Comparison of ENCODE assay signal across 19 cellular contexts in genomic region chr19:14155371-14155770, GRCh38. TPM values are rescaled to one million over a fixed set of nuclear protein-coding genes. Genes with fewer than 3 reads are reported as not detected.
DNase-seq lines count a peak whose midpoint lies in the region; ATAC-seq, FAIRE-seq and TF ChIP-seq lines count a peak whose summit lies in the region.
"Had no signal": no experiment of that assay in that cellular context is flagged by ENCODE, and none has a peak within 500 bp of the region (broad histone marks: within the 10 kb centered on the region; RNA-seq: fewer than 3 reads in every experiment).

No MANE protein-coding gene starts in this region.

- WGBS in H1 (ENCODE audit: extremely low coverage in 1 of 2, insufficient coverage in 1 of 2, insufficient read length in 1 of 2, insufficient replicate concordance in 2 of 2, low coverage in 1 of 2, low lambda C conversion rate in 2 of 2, missing lambda C conversion rate in 1 of 2), 2 experiments, result 95% methylated on average over 14 of the region's 17 CpGs; no CpG with 5 or more reads in 1 of the 2 experiments

- peaks cover 0 to 3% (median under 1%) of the 10 kb centered on the region in 4 experiments; a peak in 4 of 7 replicates for H3K4me1 ChIP-seq in H1 (replicated peaks in 1 of 4; ENCODE audit: control insufficient read depth in 3 of 4, insufficient read depth in 4 of 4, low read length in 3 of 4)
- H3K4me1 ChIP-seq in neural progenitor cell, result no peaks in the 10 kb centered on the region

- ATAC-seq in HG03108 (IDR thresholded peaks at IDR 0.05; ENCODE audit: unreplicated experiment) (no peak), HG03025 (IDR thresholded peaks at IDR 0.05; ENCODE audit: low FRiP score, unreplicated experiment) (no peak)
- no peak for ATAC-seq in effector memory CD8-positive, alpha-beta T cell (replicated peaks)
- ATAC-seq: HCT116 had no signal

- no peak overlapping the region for H2BK5ac ChIP-seq in H1 (ENCODE audit: low read depth, low read length)

- H3K9ac ChIP-seq in H1 (replicated peaks in 1 of 4; ENCODE audit: extremely low read depth in 1 of 4, low read depth in 3 of 4, low read length in 3 of 4) (no peak overlapping the region), neural progenitor cell (no peak overlapping the region)

- no peaks in the 10 kb centered on the region for H3K9me3 ChIP-seq in H1 (ENCODE audit: insufficient read depth in 2 of 2, low read depth in 1 of 2, low read length in 1 of 2)
- no peaks in the 10 kb centered on the region for H3K9me3 ChIP-seq in neural progenitor cell (ENCODE audit: low read depth)

- H3K4me1 Mint-ChIP-seq in activated T-helper 1 cell treated with anti-CD3 and anti-CD28 coated beads, Interleukin-12 subunit alpha, Interleukin-12 subunit beta, Interleukin-2, Interleukin-4 antibody, amounts not matched to agents 30 ng/mL and 10 ng/mL and 1 ng/mL, durations not matched to agents 14 hours and 24 hours and 36 hours (ENCODE audit: low read depth), result no peaks in the 10 kb centered on the region
- no peaks in the 10 kb centered on the region for H3K4me1 Mint-ChIP-seq in neural progenitor cell
- H3K4me1 Mint-ChIP-seq in effector memory CD8-positive, alpha-beta T cell (ENCODE audit: low read depth in 2 of 2), result peaks cover 0 to 2% of the 10 kb centered on the region in 2 donors

- no peaks in the 10 kb centered on the region for H3K9me3 Mint-ChIP-seq in activated T-helper 1 cell treated with anti-CD3 and anti-CD28 coated beads, Interleukin-12 subunit alpha, Interleukin-12 subunit beta, Interleukin-2, Interleukin-4 antibody, amounts not matched to agents 30 ng/mL and 10 ng/mL and 1 ng/mL, durations not matched to agents 14 hours and 24 hours and 36 hours
- no peaks in the 10 kb centered on the region for H3K9me3 Mint-ChIP-seq in neural progenitor cell
- H3K9me3 Mint-ChIP-seq in effector memory CD8-positive, alpha-beta T cell, result no peaks in the 10 kb centered on the region
- H3K9me3 Mint-ChIP-seq: CD4-positive, alpha-beta memory T cell; H9 had no signal

- CTCF ChIA-PET in H1 (lab: Charles Lee; ENCODE audit: partially characterized antibody), result interaction anchor here (0.6 kb wide), 1 partner anchor 200 kb away, joined by 3 read pairs; no protein-coding TSS in a partner anchor

- TF ChIP-seq CTCF in H1 (IDR thresholded peaks at IDR 0.05; ENCODE audit: control extremely low read depth in 1 of 3, insufficient read depth in 1 of 3, low read depth in 1 of 3, low read length in 3 of 3), result no peak
- TF ChIP-seq CTCF in neural progenitor cell (IDR thresholded peaks at IDR 0.05), result no peak

- H2BK12ac ChIP-seq in H1 (ENCODE audit: low read depth, low read length), result no peak overlapping the region

- H4K5ac ChIP-seq in H1 (ENCODE audit: insufficient read length, low read depth, low read length), result no peak overlapping the region

- H3K36me3 Mint-ChIP-seq in activated T-helper 1 cell treated with anti-CD3 and anti-CD28 coated beads, Interleukin-12 subunit alpha, Interleukin-12 subunit beta, Interleukin-2, Interleukin-4 antibody, amounts not matched to agents 30 ng/mL and 10 ng/mL and 1 ng/mL, durations not matched to agents 14 hours and 24 hours and 36 hours (ENCODE audit: low read depth), result peaks cover 8% of the 10 kb centered on the region
- H3K36me3 Mint-ChIP-seq in neural progenitor cell, result peaks cover 19% of the 10 kb centered on the region
- peaks cover 6% of the 10 kb centered on the region for H3K36me3 Mint-ChIP-seq in effector memory CD8-positive, alpha-beta T cell (ENCODE audit: insufficient read depth)

- H3K27me3 Mint-ChIP-seq in activated T-helper 1 cell treated with anti-CD3 and anti-CD28 coated beads, Interleukin-12 subunit alpha, Interleukin-12 subunit beta, Interleukin-2, Interleukin-4 antibody, amounts not matched to agents 30 ng/mL and 10 ng/mL and 1 ng/mL, durations not matched to agents 14 hours and 24 hours and 36 hours (ENCODE audit: insufficient read depth), result no peaks in the 10 kb centered on the region
- H3K27me3 Mint-ChIP-seq in neural progenitor cell (ENCODE audit: insufficient read depth, low read depth), result peaks cover 6% of the 10 kb centered on the region
- H3K27me3 Mint-ChIP-seq in effector memory CD8-positive, alpha-beta T cell, result no peaks in the 10 kb centered on the region
- H3K27me3 Mint-ChIP-seq: CD4-positive, alpha-beta memory T cell had no signal

- no peak overlapping the region for H3K4ac ChIP-seq in H1 (replicated peaks; ENCODE audit: insufficient read length, low read depth, low read length)

- no peak overlapping the region for H2BK15ac ChIP-seq in H1 (ENCODE audit: low read length)

- no peak overlapping the region for H3K18ac ChIP-seq in H1 (ENCODE audit: extremely low read depth, low read length)

- H3K23me2 ChIP-seq in H1 (ENCODE audit: low read depth, low read length), result no peaks in the 10 kb centered on the region

- H3K79me1 ChIP-seq in H1 (ENCODE audit: low read depth, low read length), result peaks cover 2% of the 10 kb centered on the region

- H3K4me3 ChIP-seq in H7 (ENCODE audit: insufficient read depth, low read depth, low read length), result no peak overlapping the region
- H3K4me3 ChIP-seq in H1 (ENCODE audit: extremely low read depth in 1 of 4, insufficient read depth in 2 of 4, low read depth in 3 of 4, low read length in 4 of 4), result no peak overlapping the region
- no peak overlapping the region for H3K4me3 ChIP-seq in neural progenitor cell

- H4K91ac ChIP-seq in H1 (replicated peaks; ENCODE audit: insufficient read length, low read length), result no peak overlapping the region

- H3F3A ChIP-seq in neural progenitor cell (ENCODE audit: low read depth), result peaks cover 3% of the 10 kb centered on the region

- H3K4me2 ChIP-seq in H1 (ENCODE audit: insufficient read depth in 1 of 2, low read depth in 2 of 2, low read length in 2 of 2) (no peak overlapping the region), neural progenitor cell (no peak overlapping the region)

- FAIRE-seq in H1 (lab: Jason Lieb, UNC), result no peak
- FAIRE-seq: GM12892 had no signal

- H3K27ac Mint-ChIP-seq in activated T-helper 1 cell treated with anti-CD3 and anti-CD28 coated beads, Interleukin-12 subunit alpha, Interleukin-12 subunit beta, Interleukin-2, Interleukin-4 antibody, amounts not matched to agents 30 ng/mL and 10 ng/mL and 1 ng/mL, durations not matched to agents 14 hours and 24 hours and 36 hours, result peak overlapping the region; percentile 31
- no peak overlapping the region for H3K27ac Mint-ChIP-seq in neural progenitor cell
- no peak overlapping the region for H3K27ac Mint-ChIP-seq in effector memory CD8-positive, alpha-beta T cell

- no peak for TF ChIP-seq POLR2A in H1 (IDR thresholded peaks at IDR 0.05; ENCODE audit: control extremely low read depth in 1 of 2, low read depth in 2 of 2, low read length in 2 of 2)

- no peak overlapping the region for H3K14ac ChIP-seq in H1 (ENCODE audit: insufficient read length)

- no peak overlapping the region for H3K4me3 Mint-ChIP-seq in activated T-helper 1 cell treated with anti-CD3 and anti-CD28 coated beads, Interleukin-12 subunit alpha, Interleukin-12 subunit beta, Interleukin-2, Interleukin-4 antibody, amounts not matched to agents 30 ng/mL and 10 ng/mL and 1 ng/mL, durations not matched to agents 14 hours and 24 hours and 36 hours
- peak overlapping the region; percentile 21 for H3K4me3 Mint-ChIP-seq in neural progenitor cell
- H3K4me3 Mint-ChIP-seq in effector memory CD8-positive, alpha-beta T cell, result no peak overlapping the region
- H3K4me3 Mint-ChIP-seq: CD4-positive, alpha-beta memory T cell; H9 had no signal

- no peak for TF ChIP-seq RAD21 in H1 (IDR thresholded peaks at IDR 0.05 in 1 of 2, conservative IDR thresholded peaks at IDR 0.05 in 1 of 2; ENCODE audit: low read depth in 2 of 2, low read length in 2 of 2)

- H3K27me3 ChIP-seq in H7 (ENCODE audit: control insufficient read depth, insufficient read depth, low read length) (no peaks in the 10 kb centered on the region), H1 (replicated peaks in 1 of 4; ENCODE audit: control insufficient read depth in 3 of 4, extremely low read depth in 1 of 4, insufficient read depth in 3 of 4, low read length in 3 of 4) (no peaks in the 10 kb centered on the region), neural progenitor cell (no peaks in the 10 kb centered on the region)

- H4K8ac ChIP-seq in H1 (ENCODE audit: extremely low read depth, insufficient read depth, low read length), result peak overlapping the region; percentile 57; the same call in 1 of the 2 replicates

- no peak overlapping the region for H2BK20ac ChIP-seq in H1 (ENCODE audit: low read length)

- no peak overlapping the region for H3K56ac ChIP-seq in H1 (replicated peaks; ENCODE audit: insufficient read length, low read depth, low read length)

- H2AFZ ChIP-seq in H1 (ENCODE audit: low read length), result no peak overlapping the region
- H2AFZ ChIP-seq in neural progenitor cell (replicated peaks), result no peak overlapping the region

- H2BK120ac ChIP-seq in H1 (replicated peaks; ENCODE audit: low read depth, low read length), result no peak overlapping the region

- H3K79me2 ChIP-seq in H1 (ENCODE audit: control insufficient read depth in 1 of 2, insufficient read depth in 2 of 2, low read length in 2 of 2), result no peaks in the 10 kb centered on the region
- no peaks in the 10 kb centered on the region for H3K79me2 ChIP-seq in neural progenitor cell (ENCODE audit: low read depth)

- H3K27ac ChIP-seq in H1 (ENCODE audit: low read depth, low read length) (no peak overlapping the region), neural progenitor cell (no peak overlapping the region)

- POLR2A ChIA-PET in H1 (lab: Charles Lee; ENCODE audit: partially characterized antibody), result interaction anchor here (1.2 kb wide), 1 partner anchor 10 kb away, joined by 3 read pairs; no protein-coding TSS in a partner anchor

- DNase-seq in H7 (peak; percentile 54), H1 (ENCODE audit: low read depth in 1 of 2, low spot score in 2 of 2) (no peak), neural progenitor cell (ENCODE audit: low spot score) (no peak), NCI-H446 treated with DMSO at 0.1 percent for 48 hours (lab: John Stamatoyannopoulos, UW) (no peak)
- DNase-seq in activated T-helper 1 cell treated with anti-CD3 and anti-CD28 coated beads, Interleukin-12 subunit alpha, Interleukin-12 subunit beta, Interleukin-2, Interleukin-4 antibody, amounts not matched to agents 30 ng/mL and 10 ng/mL and 1 ng/mL, durations not matched to agents 14 hours and 24 hours and 36 hours (ENCODE audit: low spot score), result no peak
- no peak for DNase-seq in effector memory CD8-positive, alpha-beta T cell
- DNase-seq: C1 segment of cervical spinal cord; Calu3; CD4-positive, alpha-beta memory T cell; COR-L47; DMS53; DMS79 treated with DMSO at 0.1 percent for 48 hours; GF-D8; GOT3; H9 had no signal

- H4K20me1 ChIP-seq in H1 (replicated peaks in 1 of 2; ENCODE audit: control insufficient read depth in 1 of 2, insufficient read depth in 2 of 2, low read length in 2 of 2), result peaks cover 10 to 23% of the 10 kb centered on the region in 2 experiments
- peaks cover 13% of the 10 kb centered on the region for H4K20me1 ChIP-seq in neural progenitor cell (ENCODE audit: low read depth)

- TF ChIP-seq EP300 in H1 (IDR thresholded peaks at IDR 0.05; ENCODE audit: borderline replicate concordance in 1 of 2, low read depth in 2 of 2, low read length in 2 of 2), result no peak

- intact Hi-C loops in activated T-helper 1 cell treated with anti-CD3 and anti-CD28 coated beads, Interleukin-12 subunit alpha, Interleukin-12 subunit beta, Interleukin-2, Interleukin-4 antibody, amounts not matched to agents 30 ng/mL and 10 ng/mL and 1 ng/mL, durations not matched to agents 14 hours and 24 hours and 36 hours (cut with micrococcal nuclease), result no loop called here

- H3K23ac ChIP-seq in H1 (ENCODE audit: insufficient read length), result no peak overlapping the region

- H3K36me3 ChIP-seq in H7 (replicated peaks; ENCODE audit: control insufficient read depth, insufficient read depth, low read length) (peaks cover 51% of the 10 kb centered on the region), H1 (ENCODE audit: control insufficient read depth in 2 of 4, insufficient read depth in 4 of 4, low read length in 3 of 4) (peaks cover 28 to 74% (median 65%) of the 10 kb centered on the region in 4 experiments), neural progenitor cell (no peaks in the 10 kb centered on the region)

- H2AK5ac ChIP-seq in H1 (ENCODE audit: low read depth, low read length), result no peak overlapping the region

RNA-seq across cellular contexts. Expression of gene ASF1B, which starts 19.0 kb away (rescaled TPM):
- 70.8 and 76.2 TPM in 2 replicates for total RNA-seq in H7 (2014; rRNA removed; shearing (Covaris generic))
- total RNA-seq in activated T-helper 1 cell treated with anti-CD3 and anti-CD28 coated beads, Interleukin-12 subunit alpha, Interleukin-12 subunit beta, Interleukin-2, Interleukin-4 antibody, amounts not matched to agents 30 ng/mL and 10 ng/mL and 1 ng/mL, durations not matched to agents 14 hours and 24 hours and 36 hours, result 76.3 and 77.4 TPM in 2 replicates
- total RNA-seq in H1 (2021; fragmentation: NEBNext Ultra II Directional; extraction: Animal tissue kit (Norgen Biotek cat#: 25700)), result 32.1 and 32.6 TPM in 2 replicates
- 59.2 and 65.6 TPM in 2 replicates for polyA plus RNA-seq in H1 (2011; rRNA removed)
- 45.0 TPM for polyA plus RNA-seq in H1 (2011; cell fraction: cytosol; rRNA removed)
- 33.6 TPM for polyA plus RNA-seq in H1 (2011; cell fraction: nucleus; rRNA removed)
- 33.3 to 48.9 TPM (median 45.3 TPM) in 4 replicates for polyA plus RNA-seq in H1 (2012, experiment 1 of 2)
- polyA plus RNA-seq in H1 (2012, experiment 2 of 2), result 45.9 TPM
- 29.3 TPM for polyA plus RNA-seq in H1 (2013, experiment 1 of 2)
- 29.3 TPM for polyA plus RNA-seq in H1 (2013, experiment 2 of 2)
- polyA minus RNA-seq in H1 (2011; rRNA and poly(A)+ RNA removed), result 23.3 and 32.6 TPM in 2 replicates
- 35.4 TPM for polyA minus RNA-seq in H1 (2011; cell fraction: cytosol; rRNA and poly(A)+ RNA removed)
- 25.0 TPM for polyA minus RNA-seq in H1 (2011; cell fraction: nucleus; rRNA and poly(A)+ RNA removed)
- total RNA-seq in neural progenitor cell (ENCODE audit: low replicate concordance), result 16.4 and 38.8 TPM in 2 replicates

RNA-seq across cellular contexts. Expression of gene PRKACA, which starts 37.8 kb away (rescaled TPM):
- total RNA-seq in H7 (2014; rRNA removed; shearing (Covaris generic)), result 31.0 and 31.7 TPM in 2 replicates
- 58.6 and 63.7 TPM in 2 replicates for total RNA-seq in activated T-helper 1 cell treated with anti-CD3 and anti-CD28 coated beads, Interleukin-12 subunit alpha, Interleukin-12 subunit beta, Interleukin-2, Interleukin-4 antibody, amounts not matched to agents 30 ng/mL and 10 ng/mL and 1 ng/mL, durations not matched to agents 14 hours and 24 hours and 36 hours
- total RNA-seq in H1 (2021; fragmentation: NEBNext Ultra II Directional; extraction: Animal tissue kit (Norgen Biotek cat#: 25700)), result 48.2 and 52.8 TPM in 2 replicates
- polyA plus RNA-seq in H1 (2011; rRNA removed), result 14.2 and 22.4 TPM in 2 replicates
- polyA plus RNA-seq in H1 (2011; cell fraction: cytosol; rRNA removed), result 17.2 TPM
- 22.5 TPM for polyA plus RNA-seq in H1 (2011; cell fraction: nucleus; rRNA removed)
- polyA plus RNA-seq in H1 (2012, experiment 1 of 2), result 39.6 to 48.7 TPM (median 46.6 TPM) in 4 replicates
- polyA plus RNA-seq in H1 (2012, experiment 2 of 2), result 44.8 TPM
- polyA plus RNA-seq in H1 (2013, experiment 1 of 2), result 37.2 TPM
- polyA plus RNA-seq in H1 (2013, experiment 2 of 2), result 37.9 TPM
- polyA minus RNA-seq in H1 (2011; rRNA and poly(A)+ RNA removed), result 15.4 and 30.5 TPM in 2 replicates
- polyA minus RNA-seq in H1 (2011; cell fraction: cytosol; rRNA and poly(A)+ RNA removed), result 10.6 TPM
- polyA minus RNA-seq in H1 (2011; cell fraction: nucleus; rRNA and poly(A)+ RNA removed), result 12.3 TPM
- total RNA-seq in neural progenitor cell (ENCODE audit: low replicate concordance), result 22.2 and 31.8 TPM in 2 replicates

RNA-seq across cellular contexts. Expression of gene ADGRL1, which starts 50.6 kb away (rescaled TPM):
- total RNA-seq in H7 (2014; rRNA removed; shearing (Covaris generic)), result 60.7 and 74.4 TPM in 2 replicates
- total RNA-seq in activated T-helper 1 cell treated with anti-CD3 and anti-CD28 coated beads, Interleukin-12 subunit alpha, Interleukin-12 subunit beta, Interleukin-2, Interleukin-4 antibody, amounts not matched to agents 30 ng/mL and 10 ng/mL and 1 ng/mL, durations not matched to agents 14 hours and 24 hours and 36 hours, result 11.6 and 12.4 TPM in 2 replicates
- 112 and 119 TPM in 2 replicates for total RNA-seq in H1 (2021; fragmentation: NEBNext Ultra II Directional; extraction: Animal tissue kit (Norgen Biotek cat#: 25700))
- polyA plus RNA-seq in H1 (2011; rRNA removed), result 95.6 and 158 TPM in 2 replicates
- 70.7 TPM for polyA plus RNA-seq in H1 (2011; cell fraction: cytosol; rRNA removed)
- polyA plus RNA-seq in H1 (2011; cell fraction: nucleus; rRNA removed), result 342 TPM
- polyA plus RNA-seq in H1 (2012, experiment 1 of 2), result 42.7 to 97.4 TPM (median 91.9 TPM) in 4 replicates
- polyA plus RNA-seq in H1 (2012, experiment 2 of 2), result 55.8 TPM
- polyA plus RNA-seq in H1 (2013, experiment 1 of 2), result 81.7 TPM
- 76.2 TPM for polyA plus RNA-seq in H1 (2013, experiment 2 of 2)
- 102 and 137 TPM in 2 replicates for polyA minus RNA-seq in H1 (2011; rRNA and poly(A)+ RNA removed)
- 97.0 TPM for polyA minus RNA-seq in H1 (2011; cell fraction: cytosol; rRNA and poly(A)+ RNA removed)
- 130 TPM for polyA minus RNA-seq in H1 (2011; cell fraction: nucleus; rRNA and poly(A)+ RNA removed)
- total RNA-seq in neural progenitor cell (ENCODE audit: low replicate concordance), result 13.3 and 59.0 TPM in 2 replicates
